ENCODE assay signal across 1 cellular context in the genomic region with DNA sequence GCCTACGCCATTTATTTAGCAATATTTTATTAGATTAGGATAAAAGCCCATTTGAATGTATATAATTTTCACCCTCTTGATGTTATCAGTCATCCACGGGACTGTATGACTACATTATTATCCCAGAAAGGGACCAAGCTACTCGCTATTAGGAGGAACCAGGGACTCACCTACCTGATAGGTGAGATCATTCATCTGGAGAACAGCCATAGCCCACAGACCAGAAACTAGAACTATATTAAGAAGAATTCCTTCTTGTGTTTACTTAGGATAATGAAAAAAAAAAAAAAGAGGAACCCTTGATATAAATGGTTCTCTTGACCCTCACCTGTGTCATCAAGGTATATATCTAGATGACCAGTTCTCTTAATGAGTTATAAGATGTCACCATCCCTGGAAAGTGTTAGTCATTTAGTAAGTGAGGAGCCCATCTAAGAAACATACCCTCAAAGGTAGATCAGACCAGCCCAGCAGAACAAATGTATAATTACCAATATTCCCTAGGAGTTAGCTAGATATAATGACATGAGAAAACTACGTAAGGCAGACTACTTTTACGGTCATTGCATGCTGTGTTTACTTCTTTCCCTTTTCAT.
TF ChIP-seq lines count a peak whose summit lies in the region.

No MANE protein-coding gene starts in this region.

TF ChIP-seq in HEK293, 187 proteins besides CTCF, POLR2A, EP300 and RAD21 (continued from another document):
- TF ChIP-seq, protein P1, sequence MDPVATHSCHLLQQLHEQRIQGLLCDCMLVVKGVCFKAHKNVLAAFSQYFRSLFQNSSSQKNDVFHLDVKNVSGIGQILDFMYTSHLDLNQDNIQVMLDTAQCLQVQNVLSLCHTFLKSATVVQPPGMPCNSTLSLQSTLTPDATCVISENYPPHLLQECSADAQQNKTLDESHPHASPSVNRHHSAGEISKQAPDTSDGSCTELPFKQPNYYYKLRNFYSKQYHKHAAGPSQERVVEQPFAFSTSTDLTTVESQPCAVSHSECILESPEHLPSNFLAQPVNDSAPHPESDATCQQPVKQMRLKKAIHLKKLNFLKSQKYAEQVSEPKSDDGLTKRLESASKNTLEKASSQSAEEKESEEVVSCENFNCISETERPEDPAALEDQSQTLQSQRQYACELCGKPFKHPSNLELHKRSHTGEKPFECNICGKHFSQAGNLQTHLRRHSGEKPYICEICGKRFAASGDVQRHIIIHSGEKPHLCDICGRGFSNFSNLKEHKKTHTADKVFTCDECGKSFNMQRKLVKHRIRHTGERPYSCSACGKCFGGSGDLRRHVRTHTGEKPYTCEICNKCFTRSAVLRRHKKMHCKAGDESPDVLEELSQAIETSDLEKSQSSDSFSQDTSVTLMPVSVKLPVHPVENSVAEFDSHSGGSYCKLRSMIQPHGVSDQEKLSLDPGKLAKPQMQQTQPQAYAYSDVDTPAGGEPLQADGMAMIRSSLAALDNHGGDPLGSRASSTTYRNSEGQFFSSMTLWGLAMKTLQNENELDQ (tag by site-specific recombination; IDR thresholded peaks at IDR 0.05; ENCODE audit: low read depth), result no peak
